In the genomic region with DNA sequence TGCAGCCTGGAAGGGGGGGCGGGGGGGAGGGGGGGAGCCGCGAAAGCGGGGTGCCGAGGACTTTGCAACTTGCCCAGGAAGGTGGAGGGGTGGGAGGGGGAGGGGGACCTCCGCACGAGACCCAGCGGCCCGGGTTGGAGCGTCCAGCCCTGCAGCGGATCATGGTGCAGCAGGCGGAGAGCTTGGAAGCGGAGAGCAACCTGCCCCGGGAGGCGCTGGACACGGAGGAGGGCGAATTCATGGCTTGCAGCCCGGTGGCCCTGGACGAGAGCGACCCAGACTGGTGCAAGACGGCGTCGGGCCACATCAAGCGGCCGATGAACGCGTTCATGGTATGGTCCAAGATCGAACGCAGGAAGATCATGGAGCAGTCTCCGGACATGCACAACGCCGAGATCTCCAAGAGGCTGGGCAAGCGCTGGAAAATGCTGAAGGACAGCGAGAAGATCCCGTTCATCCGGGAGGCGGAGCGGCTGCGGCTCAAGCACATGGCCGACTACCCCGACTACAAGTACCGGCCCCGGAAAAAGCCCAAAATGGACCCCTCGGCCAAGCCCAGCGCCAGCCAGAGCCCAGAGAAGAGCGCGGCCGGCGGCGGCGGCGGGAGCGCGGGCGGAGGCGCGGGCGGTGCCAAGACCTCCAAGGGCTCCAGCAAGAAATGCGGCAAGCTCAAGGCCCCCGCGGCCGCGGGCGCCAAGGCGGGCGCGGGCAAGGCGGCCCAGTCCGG, we compare ENCODE assay signal across 9 cellular contexts. TPM values are rescaled to one million over a fixed set of nuclear protein-coding genes. Genes with fewer than 3 reads are reported as not detected.
DNase-seq lines count a peak whose midpoint lies in the region; ATAC-seq and TF ChIP-seq lines count a peak whose summit lies in the region.
"Had no signal": no experiment of that assay in that cellular context is flagged by ENCODE, and none has a peak within 500 bp of the region (broad histone marks: within the 10 kb centered on the region; RNA-seq: fewer than 3 reads in every experiment).

No MANE protein-coding gene starts in this region.

- H3K4me1 Mint-ChIP-seq in endodermal cell, result peaks cover 18% of the 10 kb centered on the region
- no peaks in the 10 kb centered on the region for H3K4me1 Mint-ChIP-seq in HFFc6 (ENCODE audit: low read depth)

- H3K4me3 Mint-ChIP-seq in endodermal cell (peak overlapping the region; percentile 94), HFFc6 (no peak overlapping the region)

- H3K9me3 Mint-ChIP-seq in endodermal cell (no peaks in the 10 kb centered on the region), HFFc6 (peaks cover 29% of the 10 kb centered on the region)

- H2BK12ac ChIP-seq in neuronal stem cell (ENCODE audit: low read length), result no peak overlapping the region

- H3K27ac Mint-ChIP-seq in endodermal cell (peak overlapping the region; percentile 92), HFFc6 (no peak overlapping the region)

- H3K4me1 ChIP-seq in endodermal cell (ENCODE audit: control insufficient read depth, insufficient read depth, low read length) (peaks cover 4% of the 10 kb centered on the region), neuronal stem cell (ENCODE audit: control insufficient read depth in 2 of 2, insufficient read depth in 1 of 2, low read depth in 1 of 2, low read length in 2 of 2) (peaks cover 0 to 8% of the 10 kb centered on the region in 2 donors)

- no peak overlapping the region for H2AFZ ChIP-seq in neuronal stem cell (ENCODE audit: low read length)

- no peak overlapping the region for H4K91ac ChIP-seq in neuronal stem cell (ENCODE audit: low read depth, low read length, poor library complexity)

- peak overlapping the region; percentile 98 for H3K23ac ChIP-seq in neuronal stem cell (ENCODE audit: low read depth, low read length, poor library complexity)

- no peaks in the 10 kb centered on the region for H3K9me3 ChIP-seq in endodermal cell (ENCODE audit: control insufficient read depth, low read length)
- H3K9me3 ChIP-seq in neuronal stem cell (replicated peaks in 1 of 2; ENCODE audit: control insufficient read depth in 2 of 2, insufficient read depth in 1 of 2, low read depth in 1 of 2, low read length in 2 of 2), result no peaks in the 10 kb centered on the region

- peak overlapping the region; percentile 48 for H4K8ac ChIP-seq in neuronal stem cell (ENCODE audit: low read depth, low read length)

- WGBS in endodermal cell (ENCODE audit: insufficient coverage in 1 of 2, insufficient read length in 1 of 2), 2 experiments, result 0 to 1% methylated on average over 26 to 65 of the region's 69 CpGs
- WGBS in neuronal stem cell (ENCODE audit: extremely low coverage in 2 of 2, insufficient read length in 2 of 2, insufficient replicate concordance in 1 of 2), 2 donors, result no CpG with 5 or more reads among the region's 69 CpGs

- H3K27me3 Mint-ChIP-seq in endodermal cell (ENCODE audit: insufficient read depth) (peaks cover 13% of the 10 kb centered on the region), HFFc6 (ENCODE audit: insufficient read depth) (peaks cover 4% of the 10 kb centered on the region)

- H3K18ac ChIP-seq in neuronal stem cell (ENCODE audit: low read length), result peak overlapping the region; percentile 98

- peak overlapping the region; percentile 76 for H3K4ac ChIP-seq in neuronal stem cell (ENCODE audit: low read length)

- TF ChIP-seq CTCF in endodermal cell (conservative IDR thresholded peaks at IDR 0.05), result no peak
- no peak for TF ChIP-seq CTCF in HFFc6 (IDR thresholded peaks at IDR 0.05)

- H2BK5ac ChIP-seq in neuronal stem cell (ENCODE audit: low read length), result peak overlapping the region; percentile 93

- H2BK120ac ChIP-seq in neuronal stem cell (ENCODE audit: low read depth, low read length), result peak overlapping the region; percentile 81

- peaks cover 5% of the 10 kb centered on the region for H3K79me1 ChIP-seq in neuronal stem cell (ENCODE audit: low read depth, low read length)

- H3K9ac ChIP-seq in endodermal cell (ENCODE audit: extremely low read depth, low read length, poor library complexity, severe bottlenecking) (peak overlapping the region; percentile 72), neuronal stem cell (ENCODE audit: low read depth, low read length, poor library complexity) (peak overlapping the region; percentile 99)

- H3K27ac ChIP-seq in endodermal cell (ENCODE audit: low read depth, low read length) (peak overlapping the region; percentile 99), neuronal stem cell (replicated peaks; ENCODE audit: low read length) (peak overlapping the region; percentile 99)

- ATAC-seq in HG03045 (IDR thresholded peaks at IDR 0.05; ENCODE audit: unreplicated experiment), result no peak
- ATAC-seq: GM12878 had no signal

- H3K14ac ChIP-seq in neuronal stem cell (ENCODE audit: low read length), result peak overlapping the region; percentile 94

- H3K27me3 ChIP-seq in endodermal cell (ENCODE audit: control insufficient read depth, insufficient read depth, low read length, poor library complexity, severe bottlenecking) (no peaks in the 10 kb centered on the region), neuronal stem cell (ENCODE audit: control insufficient read depth in 3 of 3, insufficient read depth in 3 of 3, low read depth in 1 of 3, low read length in 3 of 3) (no peaks in the 10 kb centered on the region)

- H3K36me3 Mint-ChIP-seq in endodermal cell (ENCODE audit: low read depth), result no peaks in the 10 kb centered on the region
- H3K36me3 Mint-ChIP-seq in HFFc6 (ENCODE audit: low read depth), result peaks cover 5% of the 10 kb centered on the region; the same call in 1 of the 2 replicates

- peak; percentile 56 for DNase-seq in DMS79 treated with DMSO at 0.1 percent for 48 hours (lab: John Stamatoyannopoulos, UW)
- peak; percentile 62 for DNase-seq in NCI-H146 treated with DMSO at 0.1 percent for 48 hours (lab: John Stamatoyannopoulos, UW; ENCODE audit: unreplicated experiment)
- DNase-seq in endodermal cell, result peak; percentile 86
- DNase-seq in neuronal stem cell (ENCODE audit: low spot score), result no peak
- DNase-seq in NCI-H1436 (lab: John Stamatoyannopoulos, UW), result no peak
- DNase-seq in HFFc6, result no peak
- DNase-seq in stimulated activated naive CD4-positive, alpha-beta T cell treated with Interleukin-2 at 50 U/mL for 16 hours (lab: John Stamatoyannopoulos, UW), result no peak

- peak overlapping the region; percentile 40 for H3K4me2 ChIP-seq in neuronal stem cell (ENCODE audit: insufficient read depth, low read length, poor library complexity, severe bottlenecking)

- H3K4me3 ChIP-seq in endodermal cell (ENCODE audit: low read length), result peak overlapping the region; percentile 99
- peak overlapping the region; percentile 71 to 99 for H3K4me3 ChIP-seq in neuronal stem cell (ENCODE audit: low read length in 2 of 2)
- H3K4me3 ChIP-seq: GM12878 had no signal

- H2AK5ac ChIP-seq in neuronal stem cell (ENCODE audit: low read depth, low read length), result peak overlapping the region; percentile 93

- peak overlapping the region; percentile 49 for H2BK15ac ChIP-seq in neuronal stem cell (ENCODE audit: low read length)

- peaks cover under 1% of the 10 kb centered on the region for H3K36me3 ChIP-seq in endodermal cell (ENCODE audit: control insufficient read depth, insufficient read depth, low read length)
- peaks cover 15 to 39% of the 10 kb centered on the region in 2 donors for H3K36me3 ChIP-seq in neuronal stem cell (replicated peaks in 1 of 2; ENCODE audit: control insufficient read depth in 2 of 2, insufficient read depth in 2 of 2, low read length in 2 of 2)

RNA-seq across cellular contexts. Expression of gene SOX11, which starts 0.5 kb away (rescaled TPM):
- 10 to 100 TPM; 35.9 to 48.9 TPM for total RNA-seq in endodermal cell
- 117 TPM for polyA plus RNA-seq in endodermal cell (2013, experiment 1 of 2)
- 117 TPM for polyA plus RNA-seq in endodermal cell (2013, experiment 2 of 2)
- 150 TPM for polyA plus RNA-seq in neuronal stem cell (2013, experiment 1 of 2)
- 165 TPM for polyA plus RNA-seq in neuronal stem cell (2013, experiment 2 of 2)
- total RNA-seq in HFFc6 (2021; fragmentation: NEBNext Ultra II Directional; extraction: Animal tissue kit (Norgen Biotek cat#: 25700)), result not detected

Comparison
In these comparisons a context has a peak if more than half of its experiments do, and no peak if none do; other contexts are left out.
1. DNase-seq: peak in DMS79 treated with DMSO at 0.1 percent for 48 hours (single experiment), NCI-H146 treated with DMSO at 0.1 percent for 48 hours (single experiment) and endodermal cell (single experiment); none in neuronal stem cell (single experiment), NCI-H1436 (single experiment), HFFc6 (single experiment) and stimulated activated naive CD4-positive, alpha-beta T cell treated with Interleukin-2 at 50 U/mL for 16 hours (single experiment).
2. RNA of gene SOX11, which starts 0.5 kb away (total RNA-seq): 35.9 to 48.9 TPM in endodermal cell; not detected in HFFc6; every median in the first group is over 10 times any median in the second.